In the genomic region with DNA sequence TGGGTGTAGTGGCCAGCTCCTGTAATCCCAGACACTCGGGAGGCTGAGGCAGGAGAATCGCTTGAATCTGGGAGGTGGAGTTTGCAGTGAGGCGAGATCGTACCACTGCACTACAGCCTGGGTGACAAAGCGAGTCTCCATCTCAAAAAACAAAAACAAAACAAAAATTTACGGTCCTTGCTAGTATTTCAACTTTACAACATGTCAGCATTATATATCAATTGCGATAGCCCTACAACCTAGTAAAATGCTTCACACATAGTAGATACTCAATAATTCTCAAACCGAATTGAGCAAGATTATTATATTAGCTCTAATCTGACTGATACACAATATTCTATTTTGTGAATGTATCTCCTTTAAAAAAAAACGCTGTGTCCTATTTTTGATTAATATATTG, we compare ENCODE assay signal across 24 cellular contexts.
DNase-seq lines count a peak whose midpoint lies in the region; ATAC-seq, FAIRE-seq and TF ChIP-seq lines count a peak whose summit lies in the region.
"Had no signal": no experiment of that assay in that cellular context is flagged by ENCODE, and none has a peak within 500 bp of the region (broad histone marks: within the 10 kb centered on the region; RNA-seq: fewer than 3 reads in every experiment).

No MANE protein-coding gene starts in this region.

- no peak overlapping the region for H4K8ac ChIP-seq in IMR-90 (ENCODE audit: low read depth in 2 of 2, low read length in 2 of 2)
- H4K8ac ChIP-seq in H1 (ENCODE audit: extremely low read depth, insufficient read depth, low read length): no peak overlapping the region

- no peaks in the 10 kb centered on the region for H3K9me1 ChIP-seq in IMR-90 (ENCODE audit: insufficient read depth, low read length)

- no peaks in the 10 kb centered on the region for H3K4me1 ChIP-seq in A549
- H3K4me1 ChIP-seq in IMR-90 (ENCODE audit: control insufficient read depth, insufficient read depth, low read length): no peaks in the 10 kb centered on the region
- H3K4me1 ChIP-seq in H1 (replicated peaks in 1 of 4; ENCODE audit: control insufficient read depth in 3 of 4, insufficient read depth in 4 of 4, low read length in 3 of 4): peaks cover 0 to 14% (median 3%) of the 10 kb centered on the region in 4 experiments; a peak in 4 of 7 replicates
- H3K4me1 ChIP-seq: BE2C had no signal

- intact Hi-C loops in IMR-90 (cut with micrococcal nuclease) (no loop called here), left cardiac atrium (cut with DNase I) (no loop called here)

- dilution Hi-C loops in IMR-90 (cut with HindIII; ENCODE audit: low sequenced_read_pairs, unreplicated experiment): no loop called here

- H2AK5ac ChIP-seq in IMR-90 (ENCODE audit: low read depth, low read length): no peak overlapping the region
- H2AK5ac ChIP-seq in H1 (ENCODE audit: low read depth, low read length): no peak overlapping the region

- 49% methylated on average over 9 of the region's 9 CpGs for WGBS in A549 (ENCODE audit: missing lambda C conversion rate)
- no CpG with 5 or more reads among the region's 9 CpGs for WGBS in IMR-90 (ENCODE audit: extremely low coverage in 2 of 2, insufficient read length in 1 of 2), 2 experiments
- WGBS in H1 (ENCODE audit: extremely low coverage in 1 of 2, insufficient coverage in 1 of 2, insufficient read length in 1 of 2, insufficient replicate concordance in 2 of 2, low coverage in 1 of 2, low lambda C conversion rate in 2 of 2, missing lambda C conversion rate in 1 of 2), 2 experiments: 84% methylated on average over 9 of the region's 9 CpGs; no CpG with 5 or more reads in 1 of the 2 experiments

- no peak overlapping the region for H3K27ac ChIP-seq in A549
- H3K27ac ChIP-seq in IMR-90 (ENCODE audit: insufficient read depth, low read length): no peak overlapping the region
- H3K27ac ChIP-seq in H1 (ENCODE audit: low read depth, low read length): no peak overlapping the region
- H3K27ac ChIP-seq: BLaER1 had no signal

- H2BK120ac ChIP-seq in IMR-90 (ENCODE audit: low read depth, low read length): no peak overlapping the region
- no peak overlapping the region for H2BK120ac ChIP-seq in H1 (replicated peaks; ENCODE audit: low read depth, low read length)

- no peak overlapping the region for H2BK20ac ChIP-seq in IMR-90 (ENCODE audit: low read depth, low read length)
- no peak overlapping the region for H2BK20ac ChIP-seq in H1 (ENCODE audit: low read length)

- TF ChIP-seq CTCF in A549 (IDR thresholded peaks at IDR 0.05): no peak
- TF ChIP-seq CTCF in IMR-90 (conservative IDR thresholded peaks at IDR 0.05; ENCODE audit: low read depth, low read length): no peak
- TF ChIP-seq CTCF in H1 (IDR thresholded peaks at IDR 0.05; ENCODE audit: control extremely low read depth in 1 of 3, insufficient read depth in 1 of 3, low read depth in 1 of 3, low read length in 3 of 3): no peak

- H3K36me3 ChIP-seq in IMR-90 (ENCODE audit: control insufficient read depth, insufficient read depth, low read length) (no peaks in the 10 kb centered on the region), H1 (ENCODE audit: control insufficient read depth in 2 of 4, insufficient read depth in 4 of 4, low read length in 3 of 4) (no peaks in the 10 kb centered on the region)
- H3K36me3 ChIP-seq: BE2C, BLaER1 had no signal

- no peak for TF ChIP-seq RAD21 in A549 (conservative IDR thresholded peaks at IDR 0.05 in 1 of 2, IDR thresholded peaks at IDR 0.05 in 1 of 2)
- no peak for TF ChIP-seq RAD21 in IMR-90 (IDR thresholded peaks at IDR 0.05; ENCODE audit: low read length)
- no peak for TF ChIP-seq RAD21 in H1 (IDR thresholded peaks at IDR 0.05 in 1 of 2, conservative IDR thresholded peaks at IDR 0.05 in 1 of 2; ENCODE audit: low read depth in 2 of 2, low read length in 2 of 2)

- BruUV-seq in IMR-90 (replicated peaks; lab: Mats Ljungman, UMichigan): no TSS peak

- no peak overlapping the region for H2AK9ac ChIP-seq in IMR-90 (replicated peaks; ENCODE audit: low read depth, low read length, poor library complexity)

- DNase-seq in A549 (ENCODE audit: low read depth in 1 of 2, low spot score in 1 of 2) (no peak), IMR-90 (no peak), H1 (ENCODE audit: low read depth in 1 of 2, low spot score in 2 of 2) (no peak), OCI-M1 (lab: John Stamatoyannopoulos, UW) (no peak), left cardiac atrium (no peak)
- DNase-seq: 8988T; BE2C; C1 segment of cervical spinal cord; CD4-positive, alpha-beta memory T cell; CD4-positive, CD25-positive, alpha-beta regulatory T cell; CD8-positive, alpha-beta memory T cell; COR-L47; DMS 273 treated with DMSO at 0.1 percent for 48 hours; DMS153; DMS53; DMS79; DND-41; EL; GDM1 had no signal

- no peak for FAIRE-seq in A549 (lab: Jason Lieb, UNC)
- no peak for FAIRE-seq in H1 (lab: Jason Lieb, UNC)
- FAIRE-seq: A204.1, GM12878, GM12892, GM18507 had no signal

- CTCF ChIA-PET in A549 (lab: Yijun Ruan, JAX) (no interaction called here), IMR-90 (lab: Yijun Ruan, JAX) (no interaction called here), H1 (lab: Charles Lee; ENCODE audit: partially characterized antibody) (interaction anchor here (0.7 kb wide), 1 partner anchor 165 kb away, joined by 3 read pairs; no protein-coding TSS in a partner anchor)

- H4K20me1 ChIP-seq in IMR-90 (ENCODE audit: insufficient read depth, low read length) (no peaks in the 10 kb centered on the region), H1 (replicated peaks in 1 of 2; ENCODE audit: control insufficient read depth in 1 of 2, insufficient read depth in 2 of 2, low read length in 2 of 2) (no peaks in the 10 kb centered on the region)
- H4K20me1 ChIP-seq: BLaER1 had no signal

- TF ChIP-seq EP300 in A549 (IDR thresholded peaks at IDR 0.05) (no peak), H1 (IDR thresholded peaks at IDR 0.05; ENCODE audit: borderline replicate concordance in 1 of 2, low read depth in 2 of 2, low read length in 2 of 2) (no peak)

- H4K5ac ChIP-seq in IMR-90 (ENCODE audit: low read depth, low read length) (no peak overlapping the region), H1 (ENCODE audit: insufficient read length, low read depth, low read length) (no peak overlapping the region)

- POLR2A ChIA-PET in A549 (lab: Yijun Ruan, JAX): no interaction called here
- POLR2A ChIA-PET in IMR-90 (lab: Charles Lee; ENCODE audit: unreplicated experiment): no interaction called here
- POLR2A ChIA-PET in H1 (lab: Charles Lee; ENCODE audit: partially characterized antibody): no interaction called here

- H3K9me3 ChIP-seq in A549 (no peaks in the 10 kb centered on the region; the same call in 2 of the 3 replicates), IMR-90 (ENCODE audit: control insufficient read depth, insufficient read depth, low read length) (peaks cover 5% of the 10 kb centered on the region), H1 (ENCODE audit: insufficient read depth in 2 of 2, low read depth in 1 of 2, low read length in 1 of 2) (no peaks in the 10 kb centered on the region)
- H3K9me3 ChIP-seq: BE2C, BLaER1 had no signal

- H3K23ac ChIP-seq in IMR-90 (ENCODE audit: low read depth, low read length) (no peak overlapping the region), H1 (ENCODE audit: insufficient read length) (no peak overlapping the region)

- H2BK5ac ChIP-seq in IMR-90 (ENCODE audit: low read depth, low read length, poor library complexity, severe bottlenecking) (no peak overlapping the region), H1 (ENCODE audit: low read depth, low read length) (no peak overlapping the region)

- H3K79me1 ChIP-seq in IMR-90 (ENCODE audit: low read depth in 1 of 2, low read length in 2 of 2) (no peaks in the 10 kb centered on the region), H1 (ENCODE audit: low read depth, low read length) (no peaks in the 10 kb centered on the region)

- no peak overlapping the region for H4K91ac ChIP-seq in IMR-90 (ENCODE audit: insufficient read depth, low read depth, low read length)
- no peak overlapping the region for H4K91ac ChIP-seq in H1 (replicated peaks; ENCODE audit: insufficient read length, low read length)

- no peak overlapping the region for H3K9ac ChIP-seq in IMR-90 (ENCODE audit: low read depth, low read length)
- no peak overlapping the region for H3K9ac ChIP-seq in H1 (replicated peaks in 1 of 4; ENCODE audit: extremely low read depth in 1 of 4, low read depth in 3 of 4, low read length in 3 of 4)
- H3K9ac ChIP-seq: BLaER1 had no signal

- H2BK12ac ChIP-seq in H1 (ENCODE audit: low read depth, low read length): no peak overlapping the region

- H2BK15ac ChIP-seq in IMR-90 (ENCODE audit: low read depth, low read length) (no peak overlapping the region), H1 (ENCODE audit: low read length) (no peak overlapping the region)

- no peak overlapping the region for H3K4me3 ChIP-seq in A549
- H3K4me3 ChIP-seq in IMR-90 (ENCODE audit: insufficient read depth, low read depth, low read length): no peak overlapping the region
- no peak overlapping the region for H3K4me3 ChIP-seq in H1 (ENCODE audit: extremely low read depth in 1 of 4, insufficient read depth in 2 of 4, low read depth in 3 of 4, low read length in 4 of 4)
- H3K4me3 ChIP-seq: BLaER1, GM12878 had no signal

- no peaks in the 10 kb centered on the region for H3K23me2 ChIP-seq in H1 (ENCODE audit: low read depth, low read length)

- H3K56ac ChIP-seq in IMR-90 (ENCODE audit: extremely low read depth, insufficient read depth, low read length) (no peak overlapping the region), H1 (replicated peaks; ENCODE audit: insufficient read length, low read depth, low read length) (no peak overlapping the region)

- in situ Hi-C loops in IMR-90 (cut with MboI; ENCODE audit: low sequenced_read_pairs): no loop called here

- H2AFZ ChIP-seq in IMR-90 (replicated peaks; ENCODE audit: low read length, poor library complexity) (no peak overlapping the region), H1 (ENCODE audit: low read length) (no peak overlapping the region)

- ATAC-seq in A549 (no peak), IMR-90 (ENCODE audit: low read depth) (no peak), left cardiac atrium (no peak)
- ATAC-seq: GM12878 had no signal

- H3K18ac ChIP-seq in IMR-90 (ENCODE audit: low read depth, low read length): no peak overlapping the region
- H3K18ac ChIP-seq in H1 (ENCODE audit: extremely low read depth, low read length): no peak overlapping the region

- H3K4me2 ChIP-seq in A549 (no peak overlapping the region), IMR-90 (ENCODE audit: low read depth, low read length) (no peak overlapping the region), H1 (ENCODE audit: insufficient read depth in 1 of 2, low read depth in 2 of 2, low read length in 2 of 2) (no peak overlapping the region)
- H3K4me2 ChIP-seq: BLaER1 had no signal

- TF ChIP-seq POLR2A in A549 (IDR thresholded peaks at IDR 0.05; ENCODE audit: low read length): no peak
- no peak for TF ChIP-seq POLR2A in IMR-90 (IDR thresholded peaks at IDR 0.05; ENCODE audit: low read depth, low read length)
- no peak for TF ChIP-seq POLR2A in H1 (IDR thresholded peaks at IDR 0.05; ENCODE audit: control extremely low read depth in 1 of 2, low read depth in 2 of 2, low read length in 2 of 2)

- H3K14ac ChIP-seq in IMR-90 (replicated peaks; ENCODE audit: low read depth, low read length): no peak overlapping the region
- no peak overlapping the region for H3K14ac ChIP-seq in H1 (ENCODE audit: insufficient read length)

- H3K4ac ChIP-seq in IMR-90 (ENCODE audit: low read depth, low read length) (no peak overlapping the region), H1 (replicated peaks; ENCODE audit: insufficient read length, low read depth, low read length) (no peak overlapping the region)

- H3K27me3 ChIP-seq in IMR-90 (ENCODE audit: control insufficient read depth, insufficient read depth, low read length): no peaks in the 10 kb centered on the region
- H3K27me3 ChIP-seq in H1 (replicated peaks in 1 of 4; ENCODE audit: control insufficient read depth in 3 of 4, extremely low read depth in 1 of 4, insufficient read depth in 3 of 4, low read length in 3 of 4): no peaks in the 10 kb centered on the region
- H3K27me3 ChIP-seq: BE2C, BLaER1 had no signal

- H3K79me2 ChIP-seq in H1 (ENCODE audit: control insufficient read depth in 1 of 2, insufficient read depth in 2 of 2, low read length in 2 of 2): no peaks in the 10 kb centered on the region

Comparison
In these comparisons a context has a peak if more than half of its experiments do, and no peak if none do; other contexts are left out.
1. Of the 18 proteins assayed by ChIP-seq in both H1 and A549: peak only in H1: none; only in A549: none; in both: MAFK; in neither: 17.